Comparison of ENCODE assay signal across 32 cellular contexts in the genomic region with DNA sequence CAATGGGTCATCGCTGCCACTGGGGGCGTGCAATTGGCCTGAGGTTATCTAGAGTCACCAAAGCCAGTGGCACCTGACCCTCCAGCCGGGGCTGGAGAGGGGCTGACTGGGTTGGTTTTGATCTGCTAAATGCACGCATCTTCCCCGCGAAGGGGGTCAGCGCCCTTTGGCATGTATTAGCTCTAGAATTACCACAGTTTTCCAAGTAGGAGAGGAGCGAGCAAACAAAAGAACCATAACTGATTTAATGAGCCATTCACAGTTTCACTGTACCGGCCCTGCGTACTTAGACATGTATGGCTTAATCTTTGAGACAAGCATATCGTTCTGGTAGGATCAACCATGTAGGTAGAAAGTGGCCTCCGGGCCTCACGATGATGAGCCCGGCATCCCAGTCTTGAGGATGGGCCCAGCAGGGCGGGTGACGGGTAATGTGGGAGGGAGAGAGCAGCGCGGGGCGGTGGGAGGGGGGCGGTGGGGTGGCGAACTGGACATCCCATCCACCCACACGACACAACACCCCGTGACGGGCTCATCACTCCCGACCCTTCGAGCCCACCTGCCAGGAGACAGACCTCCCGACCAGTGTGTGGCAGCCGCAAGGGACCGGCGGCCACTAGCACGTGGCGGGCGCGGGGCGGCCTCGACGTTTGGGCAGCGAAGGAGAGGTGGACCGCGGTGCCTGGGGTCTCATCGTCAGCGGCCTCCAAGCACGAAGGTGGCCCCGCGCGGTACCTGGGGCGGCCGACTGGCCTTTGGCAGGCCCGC.
"Had no signal": no experiment of that assay in that cellular context is flagged by ENCODE, and none has a peak within 500 bp of the region (broad histone marks: within the 10 kb centered on the region; RNA-seq: fewer than 3 reads in every experiment).

No MANE protein-coding gene starts in this region.

- ATAC-seq: left ventricle myocardium superior had no signal

- H3K9me3 ChIP-seq: neutrophil, prostate gland, testis, vagina had no signal

- H3K4me1 ChIP-seq: esophagus squamous epithelium, prostate gland, testis, vagina had no signal

- H3K36me3 ChIP-seq: esophagus squamous epithelium, neutrophil, ovary, prostate gland, vagina had no signal

- H3K27me3 ChIP-seq: esophagus squamous epithelium, neutrophil, ovary, testis, vagina had no signal

- H3K27me3 Mint-ChIP-seq: activated naive CD4-positive, alpha-beta T cell treated with anti-CD3 and anti-CD28 coated beads, Interleukin-2, amount 10 ng/mL, durations not matched to agents 7 days and 5 days; activated naive CD8-positive, alpha-beta T cell treated with anti-CD3 and anti-CD28 coated beads, Interleukin-2, amount 10 ng/mL, durations not matched to agents 7 days and 5 days; dendritic cell treated with granulocyte-macrophage colony-stimulating factor and Interleukin-4, amounts not matched to agents 40 ng/mL and 50 ng/mL, for 4 days; naive B cell had no signal

- H3K4me1 Mint-ChIP-seq: endodermal cell, nephron progenitor cell had no signal

- H3K27ac Mint-ChIP-seq: activated naive CD4-positive, alpha-beta T cell treated with anti-CD3 and anti-CD28 coated beads, Interleukin-2, amount 10 ng/mL, durations not matched to agents 7 days and 5 days; activated naive CD8-positive, alpha-beta T cell treated with anti-CD3 and anti-CD28 coated beads, Interleukin-2, amount 10 ng/mL, durations not matched to agents 7 days and 5 days; activated T-helper 1 cell treated with anti-CD3 and anti-CD28 coated beads, Interleukin-12 subunit alpha, Interleukin-12 subunit beta, Interleukin-2, Interleukin-4 antibody, amounts not matched to agents 30 ng/mL and 10 ng/mL and 1 ng/mL, durations not matched to agents 14 hours and 24 hours and 36 hours; dendritic cell treated with granulocyte-macrophage colony-stimulating factor and Interleukin-4, amounts not matched to agents 40 ng/mL and 50 ng/mL, for 4 days; endodermal cell; naive B cell; nephron progenitor cell; T-helper 1 cell treated with Interleukin-12 subunit alpha and Interleukin-12 subunit beta and Interleukin-4 antibody, amounts not matched to agents 30 μg/mL and 1 μg/mL, for 36 hours had no signal

- H3K27ac ChIP-seq: esophagus squamous epithelium, neutrophil, ovary, prostate gland, testis, vagina, VCaP had no signal

- DNase-seq: activated CD4-positive, alpha-beta T cell treated with anti-CD3 and anti-CD28 coated beads for 4 hours; activated CD4-positive, alpha-beta T cell treated with anti-CD3 and anti-CD28 coated beads, Interleukin-2, amount 50 U/mL, for 4 hours; activated gamma-delta T cell; activated naive CD4-positive, alpha-beta T cell treated with anti-CD3 and anti-CD28 coated beads, Interleukin-2, amount 10 ng/mL, durations not matched to agents 7 days and 5 days; activated naive CD8-positive, alpha-beta T cell treated with anti-CD3 and anti-CD28 coated beads, Interleukin-2, amount 10 ng/mL, durations not matched to agents 7 days and 5 days; activated T-cell treated with anti-CD3 and anti-CD28 coated beads for 4 hours; amniotic stem cell; central memory CD4-positive, alpha-beta T cell; endodermal cell; esophagus squamous epithelium; foreskin melanocyte; kidney glomerular epithelial cell; left ventricle myocardium superior; naive B cell; nephron progenitor cell; ovary; retina; stimulated activated CD4-positive, alpha-beta T cell treated with anti-CD3 and anti-CD28 coated beads, Interleukin-15, amount 100 ng/mL, for 24 hours; stimulated activated CD4-positive, alpha-beta T cell treated with anti-CD3 and anti-CD28 coated beads, Interleukin-2, amount 100 ng/mL, for 24 hours; stimulated activated naive CD4-positive, alpha-beta T cell; SW 1271; T-helper 9 cell; testis; trophoblast cell had no signal

- H3K4me3 ChIP-seq: esophagus squamous epithelium, ovary, prostate gland, smooth muscle cell, testis, vagina had no signal

- H3K4me3 Mint-ChIP-seq: activated naive CD4-positive, alpha-beta T cell treated with anti-CD3 and anti-CD28 coated beads, Interleukin-2, amount 10 ng/mL, durations not matched to agents 7 days and 5 days; activated naive CD8-positive, alpha-beta T cell treated with anti-CD3 and anti-CD28 coated beads, Interleukin-2, amount 10 ng/mL, durations not matched to agents 7 days and 5 days; activated T-helper 1 cell treated with anti-CD3 and anti-CD28 coated beads, Interleukin-12 subunit alpha, Interleukin-12 subunit beta, Interleukin-2, Interleukin-4 antibody, amounts not matched to agents 30 ng/mL and 10 ng/mL and 1 ng/mL, durations not matched to agents 14 hours and 24 hours and 36 hours; dendritic cell treated with granulocyte-macrophage colony-stimulating factor and Interleukin-4, amounts not matched to agents 40 ng/mL and 50 ng/mL, for 4 days; endodermal cell; naive B cell; nephron progenitor cell; T-helper 1 cell treated with Interleukin-12 subunit alpha and Interleukin-12 subunit beta and Interleukin-4 antibody, amounts not matched to agents 30 μg/mL and 1 μg/mL, for 36 hours had no signal
